Comparison of ENCODE assay signal across 12 cellular contexts in genomic region chr7:2281556-2281955, GRCh38. TPM values are rescaled to one million over a fixed set of nuclear protein-coding genes. Genes with fewer than 3 reads are reported as not detected.
DNase-seq lines count a peak whose midpoint lies in the region; ATAC-seq, FAIRE-seq and TF ChIP-seq lines count a peak whose summit lies in the region.
"Had no signal": no experiment of that assay in that cellular context is flagged by ENCODE, and none has a peak within 500 bp of the region (broad histone marks: within the 10 kb centered on the region; RNA-seq: fewer than 3 reads in every experiment).

No MANE protein-coding gene starts in this region.

- no peaks in the 10 kb centered on the region for H3K9me3 Mint-ChIP-seq in CD14-positive monocyte
- no peaks in the 10 kb centered on the region for H3K9me3 Mint-ChIP-seq in astrocyte (ENCODE audit: unreplicated experiment)

- H4K20me1 ChIP-seq in astrocyte (ENCODE audit: insufficient read depth, low read length) = peaks cover 60% of the 10 kb centered on the region

- ATAC-seq in HG03521 (IDR thresholded peaks at IDR 0.05; ENCODE audit: unreplicated experiment) (no peak), HG03565 (IDR thresholded peaks at IDR 0.05; ENCODE audit: unreplicated experiment) (no peak), GM19395 (IDR thresholded peaks at IDR 0.05; ENCODE audit: unreplicated experiment) (no peak)

- H3K4me1 Mint-ChIP-seq in CD14-positive monocyte (no peaks in the 10 kb centered on the region), astrocyte (ENCODE audit: low read depth, unreplicated experiment) (peaks cover 10% of the 10 kb centered on the region)

- H3K4me1 ChIP-seq in astrocyte (ENCODE audit: insufficient read depth, low read length) (peaks cover 7% of the 10 kb centered on the region), left ventricle myocardium inferior (peaks cover 15% of the 10 kb centered on the region)

- H3K27me3 ChIP-seq in astrocyte (ENCODE audit: insufficient read depth, low read length) (no peaks in the 10 kb centered on the region), left ventricle myocardium inferior (ENCODE audit: low read depth) (no peaks in the 10 kb centered on the region)
- H3K27me3 ChIP-seq: stomach had no signal

- H3K36me3 Mint-ChIP-seq in CD14-positive monocyte (peaks cover 14 to 21% of the 10 kb centered on the region in 2 donors), astrocyte (ENCODE audit: low read depth, unreplicated experiment) (peaks cover 3% of the 10 kb centered on the region)

- no peak for FAIRE-seq in astrocyte (lab: Jason Lieb, UNC)

- H3K4me2 ChIP-seq in astrocyte (ENCODE audit: low read length) = peak overlapping the region; percentile 1

- H3K27ac Mint-ChIP-seq in CD14-positive monocyte (no peak overlapping the region), astrocyte (ENCODE audit: unreplicated experiment) (no peak overlapping the region)

- POLR2A ChIA-PET in GM10248 (lab: Yijun Ruan, JAX) = no interaction called here

- TF ChIP-seq CTCF in CD14-positive monocyte (IDR thresholded peaks at IDR 0.05) (no peak), astrocyte (IDR thresholded peaks at IDR 0.05; ENCODE audit: insufficient read depth, low read depth, low read length) (no peak), left ventricle myocardium inferior (IDR thresholded peaks at IDR 0.05; ENCODE audit: borderline replicate concordance) (no peak), GM10248 (IDR thresholded peaks at IDR 0.05; ENCODE audit: control extremely low read depth, extremely low read depth, low read depth, missing control alignments) (no peak)

- CTCF ChIA-PET in GM10248 (lab: Yijun Ruan, JAX) = interaction anchor here (1.2 to 1.5 kb wide), 2 partner anchors 21 to 33 kb away, joined by 3 to 4 read pairs; no protein-coding TSS in a partner anchor

- H3K9me3 ChIP-seq in astrocyte (ENCODE audit: insufficient read depth, low read depth, low read length) = no peaks in the 10 kb centered on the region
- no peaks in the 10 kb centered on the region for H3K9me3 ChIP-seq in left ventricle myocardium inferior (replicated peaks)
- H3K9me3 ChIP-seq: stomach had no signal

- H3K27me3 Mint-ChIP-seq in CD14-positive monocyte (ENCODE audit: low read depth in 3 of 3) = peaks cover 1% of the 10 kb centered on the region in 3 donors
- H3K27me3 Mint-ChIP-seq in astrocyte (ENCODE audit: low read depth, unreplicated experiment) = no peaks in the 10 kb centered on the region

- no peaks in the 10 kb centered on the region for H3K36me3 ChIP-seq in astrocyte (ENCODE audit: insufficient read depth, low read length)
- H3K36me3 ChIP-seq in left ventricle myocardium inferior = peaks cover 10% of the 10 kb centered on the region

- peak; percentile 16 for DNase-seq in CD14-positive monocyte (ENCODE audit: low spot score)
- peak; percentile 45 for DNase-seq in astrocyte (ENCODE audit: low read depth)
- DNase-seq in left ventricle myocardium inferior = peak; percentile 22
- DNase-seq in putamen (ENCODE audit: low spot score) = peak; percentile 14
- DNase-seq in GM10248 (ENCODE audit: extremely low spot score) = no peak
- DNase-seq: activated effector memory CD4-positive, alpha-beta T cell treated with anti-CD3 and anti-CD28 coated beads, Interleukin-2, amount 50 U/mL, for 16 hours; cortex of kidney; stomach had no signal

- intact Hi-C loops in CD14-positive monocyte (cut with micrococcal nuclease) = no loop called here
- intact Hi-C loops in left ventricle myocardium inferior (cut with micrococcal nuclease) = no loop called here

- no peak overlapping the region for H3K9ac ChIP-seq in astrocyte (ENCODE audit: low read length)

- H3K4me3 Mint-ChIP-seq in CD14-positive monocyte (no peak overlapping the region), astrocyte (ENCODE audit: unreplicated experiment) (no peak overlapping the region)

- no peak overlapping the region for H2AFZ ChIP-seq in astrocyte (ENCODE audit: low read depth, low read length)

- H3K27ac ChIP-seq in astrocyte (ENCODE audit: low read depth, low read length) (no peak overlapping the region), left ventricle myocardium inferior (replicated peaks) (peak overlapping the region; percentile 51)
- H3K27ac ChIP-seq: SK-N-MC had no signal

- peaks cover 27% of the 10 kb centered on the region for H3K79me2 ChIP-seq in astrocyte (ENCODE audit: insufficient read depth, low read length)

- no peak overlapping the region for H3K4me3 ChIP-seq in astrocyte (ENCODE audit: insufficient read depth, low read depth, low read length)
- H3K4me3 ChIP-seq in left ventricle myocardium inferior = no peak overlapping the region
- H3K4me3 ChIP-seq: SK-N-MC, stomach had no signal

RNA-seq across cellular contexts. Expression of gene SNX8, which starts 32.7 kb away (rescaled TPM):
- 10 to 100 TPM; 41.9 to 43.7 TPM for polyA plus RNA-seq in CD14-positive monocyte
- 20.9 and 28.9 TPM in 2 replicates for total RNA-seq in astrocyte
- 16.8 TPM for total RNA-seq in left ventricle myocardium inferior

RNA-seq across cellular contexts. Expression of gene NUDT1, which starts 39.5 kb away (rescaled TPM):
- 10 to 100 TPM; 40.8 to 42.6 TPM for polyA plus RNA-seq in CD14-positive monocyte
- 10.2 and 12.0 TPM in 2 replicates for total RNA-seq in astrocyte
- total RNA-seq in left ventricle myocardium inferior = 12.5 TPM

RNA-seq across cellular contexts. Expression of gene MRM2, which starts 39.6 kb away (rescaled TPM):
- 10 to 100 TPM; 26.7 to 32.5 TPM for polyA plus RNA-seq in CD14-positive monocyte
- total RNA-seq in astrocyte (22.5 and 22.6 TPM in 2 replicates), left ventricle myocardium inferior (19.9 TPM)

RNA-seq across cellular contexts. Expression of gene MAD1L1, which starts 48.8 kb away (rescaled TPM):
- polyA plus RNA-seq in CD14-positive monocyte = 10 to 100 TPM; 22.0 to 33.2 TPM
- total RNA-seq in astrocyte (32.3 and 32.5 TPM in 2 replicates), left ventricle myocardium inferior (16.2 TPM)
